Comparison of ENCODE assay signal across 16 cellular contexts in the genomic region with DNA sequence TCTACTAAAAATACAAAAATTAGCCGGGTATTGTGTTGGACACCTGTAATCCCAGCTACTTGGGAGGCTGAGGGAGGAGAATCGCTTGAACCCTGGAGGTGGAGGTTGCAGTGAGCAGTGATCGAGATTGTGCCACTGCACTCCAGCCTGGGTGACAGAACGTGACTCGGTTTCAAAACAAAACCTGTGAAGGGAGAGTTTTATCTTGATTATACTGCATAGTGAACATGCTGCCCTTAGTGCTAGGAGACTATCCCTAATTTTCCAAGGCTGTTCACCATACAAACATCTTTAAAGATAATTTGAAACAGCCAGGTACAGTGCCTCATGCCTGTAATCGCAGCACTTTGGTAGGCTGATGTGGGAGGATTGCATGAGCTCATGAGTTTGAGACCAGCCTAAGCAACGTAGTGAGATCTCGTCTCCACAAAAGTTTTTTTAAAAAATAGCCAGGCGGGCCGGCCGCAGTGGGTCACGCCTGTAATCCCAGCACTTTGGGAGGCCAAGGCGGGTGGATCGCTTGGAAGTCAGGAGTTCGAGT. TPM values are rescaled to one million over a fixed set of nuclear protein-coding genes. Genes with fewer than 3 reads are reported as not detected.
A peak's percentile ranks its signal among the peaks of the same experiment; 100 is the strongest.
DNase-seq lines count a peak whose midpoint lies in the region; ATAC-seq and TF ChIP-seq lines count a peak whose summit lies in the region.
"Had no signal": no experiment of that assay in that cellular context is flagged by ENCODE, and none has a peak within 500 bp of the region (broad histone marks: within the 10 kb centered on the region; RNA-seq: fewer than 3 reads in every experiment).

No MANE protein-coding gene starts in this region.

- no peaks in the 10 kb centered on the region for H3K27me3 Mint-ChIP-seq in T-helper 2 cell treated with Interferon-gamma antibody and Interleukin-4, amounts not matched to agents 5 μg/mL and 100 μg/mL, for 36 hours (ENCODE audit: low read depth)

- peak overlapping the region; percentile 25 for H3K4me3 Mint-ChIP-seq in T-helper 2 cell treated with Interferon-gamma antibody and Interleukin-4, amounts not matched to agents 5 μg/mL and 100 μg/mL, for 36 hours

- H3K4me2 ChIP-seq in Loucy (ENCODE audit: low read depth, low read length, poor library complexity, severe bottlenecking) = peak overlapping the region; percentile 93

- no peaks in the 10 kb centered on the region for H3K36me3 ChIP-seq in Loucy (ENCODE audit: insufficient read depth, low read length)
- no peaks in the 10 kb centered on the region for H3K36me3 ChIP-seq in body of pancreas (replicated peaks in 1 of 2; ENCODE audit: insufficient read depth in 1 of 2, low read depth in 2 of 2)
- H3K36me3 ChIP-seq in psoas muscle (ENCODE audit: insufficient read depth in 1 of 2, low read depth in 1 of 2) = no peaks in the 10 kb centered on the region
- no peaks in the 10 kb centered on the region for H3K36me3 ChIP-seq in tibial nerve
- H3K36me3 ChIP-seq in colonic mucosa = no peaks in the 10 kb centered on the region

- H3K36me3 Mint-ChIP-seq in T-helper 2 cell treated with Interferon-gamma antibody and Interleukin-4, amounts not matched to agents 5 μg/mL and 100 μg/mL, for 36 hours (ENCODE audit: low read depth) = peaks cover 11% of the 10 kb centered on the region

- H3K27me3 ChIP-seq in Loucy (ENCODE audit: insufficient read depth, low read length, poor library complexity, severe bottlenecking) (no peaks in the 10 kb centered on the region), body of pancreas (no peaks in the 10 kb centered on the region), psoas muscle (ENCODE audit: insufficient read depth in 3 of 3, low read length in 2 of 3) (no peaks in the 10 kb centered on the region), tibial nerve (no peaks in the 10 kb centered on the region), colonic mucosa (no peaks in the 10 kb centered on the region)

- no peaks in the 10 kb centered on the region for H3K9me2 ChIP-seq in Loucy (replicated peaks; ENCODE audit: low read depth, low read length)

- no peak overlapping the region for H2AFZ ChIP-seq in Loucy (ENCODE audit: low read length)

- no peak for TF ChIP-seq POLR2A in body of pancreas (IDR thresholded peaks at IDR 0.05)
- TF ChIP-seq POLR2A in tibial nerve (IDR thresholded peaks at IDR 0.05) = no peak

- H3K9ac ChIP-seq in Loucy (ENCODE audit: low read depth, low read length, poor library complexity, severe bottlenecking) (no peak overlapping the region), colonic mucosa (ENCODE audit: low read depth in 2 of 2, low read length in 2 of 2) (no peak overlapping the region)

- intact Hi-C loops in body of pancreas (cut with DNase I) (loop anchor here (10.0 kb wide), 1 partner anchor 54 kb away; no protein-coding TSS in a partner anchor), psoas muscle (cut with DNase I) (no loop called here), colonic mucosa (cut with DNase I) (no loop called here)

- no peaks in the 10 kb centered on the region for H3K9me3 Mint-ChIP-seq in T-helper 2 cell treated with Interferon-gamma antibody and Interleukin-4, amounts not matched to agents 5 μg/mL and 100 μg/mL, for 36 hours

- DNase-seq in T-helper 2 cell treated with Interferon-gamma antibody and Interleukin-4, amounts not matched to agents 5 μg/mL and 100 μg/mL, for 36 hours (ENCODE audit: low spot score) = no peak
- no peak for DNase-seq in T-helper 2 cell
- DNase-seq in body of pancreas = no peak
- DNase-seq in psoas muscle = no peak
- DNase-seq in tibial nerve (ENCODE audit: low spot score in 2 of 2) = no peak
- DNase-seq in colonic mucosa = no peak
- DNase-seq: C1 segment of cervical spinal cord, COR-L47, DMS53, KG1, NCI-H187 treated with DMSO at 0.1 percent for 48 hours, NCI-H82, RPMI8226 had no signal

- H3K4me1 ChIP-seq in Loucy (ENCODE audit: insufficient read depth, low read length, poor library complexity, severe bottlenecking) (peaks cover 76% of the 10 kb centered on the region), body of pancreas (peaks cover 88% of the 10 kb centered on the region), psoas muscle (peaks cover 62% of the 10 kb centered on the region), tibial nerve (peaks cover 0 to 72% (median 35%) of the 10 kb centered on the region in 4 donors), colonic mucosa (peaks cover 10% of the 10 kb centered on the region)

- H3K27ac Mint-ChIP-seq in T-helper 2 cell treated with Interferon-gamma antibody and Interleukin-4, amounts not matched to agents 5 μg/mL and 100 μg/mL, for 36 hours = no peak overlapping the region

- H3K4me1 Mint-ChIP-seq in T-helper 2 cell treated with Interferon-gamma antibody and Interleukin-4, amounts not matched to agents 5 μg/mL and 100 μg/mL, for 36 hours (ENCODE audit: low read depth) = peaks cover 46% of the 10 kb centered on the region

- H3K9me3 ChIP-seq in Loucy (ENCODE audit: insufficient read depth, low read depth, low read length) (no peaks in the 10 kb centered on the region), body of pancreas (no peaks in the 10 kb centered on the region), psoas muscle (no peaks in the 10 kb centered on the region), tibial nerve (no peaks in the 10 kb centered on the region), colonic mucosa (no peaks in the 10 kb centered on the region)

- no peaks in the 10 kb centered on the region for H3F3A ChIP-seq in Loucy (ENCODE audit: low read depth)

- H3K27ac ChIP-seq in body of pancreas (peak overlapping the region; percentile 26 to 99 (median 74)), psoas muscle (peak overlapping the region; percentile 83), tibial nerve (no peak overlapping the region), colonic mucosa (no peak overlapping the region)

- peaks cover 98% of the 10 kb centered on the region for H3K79me2 ChIP-seq in Loucy (ENCODE audit: insufficient read depth, low read length)

- TF ChIP-seq CTCF in Loucy (conservative IDR thresholded peaks at IDR 0.05; ENCODE audit: low read length) (no peak), body of pancreas (IDR thresholded peaks at IDR 0.05) (no peak), psoas muscle (IDR thresholded peaks at IDR 0.05) (no peak), tibial nerve (IDR thresholded peaks at IDR 0.05) (no peak), colonic mucosa (IDR thresholded peaks at IDR 0.05) (no peak)

- no peak for TF ChIP-seq EP300 in tibial nerve (IDR thresholded peaks at IDR 0.05)

- H3K4me3 ChIP-seq in Loucy (ENCODE audit: low read length, poor library complexity, severe bottlenecking) = no peak overlapping the region
- H3K4me3 ChIP-seq in body of pancreas = no peak overlapping the region
- no peak overlapping the region for H3K4me3 ChIP-seq in psoas muscle
- H3K4me3 ChIP-seq in tibial nerve = no peak overlapping the region
- H3K4me3 ChIP-seq in colonic mucosa = no peak overlapping the region

- ATAC-seq in body of pancreas (no peak), psoas muscle (no peak), HG02623 (IDR thresholded peaks at IDR 0.05; ENCODE audit: unreplicated experiment) (no peak)
- ATAC-seq: HCT116 had no signal

- peaks cover 21% of the 10 kb centered on the region for H4K20me1 ChIP-seq in Loucy (ENCODE audit: insufficient read depth, low read length, poor library complexity, severe bottlenecking)

- WGBS in body of pancreas, 2 donors = 73 to 77% methylated on average over 15 of the region's 15 CpGs
- 83 to 93% (median 92%) methylated on average over 15 of the region's 15 CpGs for WGBS in psoas muscle, 3 donors
- 93 to 96% methylated on average over 15 of the region's 15 CpGs for WGBS in tibial nerve, 2 donors

RNA-seq across cellular contexts. Expression of gene AFF1, which starts 6.2 kb away (rescaled TPM):
- total RNA-seq in body of pancreas = 10 to 100 TPM; 42.8 to 57.0 TPM
- 100 to 1,000 TPM; 118 to 149 (median 122) TPM for total RNA-seq in psoas muscle
- 100 to 1,000 TPM in 2 of 3 donors, 10 to 100 TPM in 1; 62.7 to 171 (median 115) TPM for polyA plus RNA-seq in psoas muscle
- total RNA-seq in tibial nerve = 100 to 1,000 TPM; 105 to 152 (median 111) TPM
- total RNA-seq in colonic mucosa = 100 to 1,000 TPM in 1 of 2 donors, 10 to 100 TPM in 1; 73.5 to 104 TPM

RNA-seq across cellular contexts. Expression of gene C4orf36, which starts 48.8 kb away (rescaled TPM):
- total RNA-seq in body of pancreas = 1 to 10 TPM; 1.3 to 3.6 TPM
- total RNA-seq in psoas muscle = 1 to 10 TPM in 1 of 4 donors, not detected in 3; 1.5 TPM
- polyA plus RNA-seq in psoas muscle = under 1 TPM in 2 of 3 donors, not detected in 1; 0.45 to 0.70 TPM
- 1 to 10 TPM in 3 of 4 donors, under 1 TPM in 1; 0.66 to 5.3 (median 3.4) TPM for total RNA-seq in tibial nerve
- under 1 TPM in 1 of 2 donors, not detected in 1; 0.54 TPM for total RNA-seq in colonic mucosa

Comparison
In these comparisons a context has a peak if more than half of its experiments do, and no peak if none do; other contexts are left out.
1. H3K27ac ChIP-seq: peak in body of pancreas (4 of 4) and psoas muscle (single experiment); none in tibial nerve (0 of 4) and colonic mucosa (single experiment).